31 cellular contexts compared by ENCODE assay signal in genomic region chr9:130339306-130339705, GRCh38.
"Had no signal": no experiment of that assay in that cellular context is flagged by ENCODE, and none has a peak within 500 bp of the region (broad histone marks: within the 10 kb centered on the region; RNA-seq: fewer than 3 reads in every experiment).

No MANE protein-coding gene starts in this region.

- H3K27me3 ChIP-seq: ascending aorta, cardiac muscle cell had no signal

- H3K36me3 ChIP-seq: ascending aorta, cardiac muscle cell had no signal

- DNase-seq: activated B cell treated with CpG ODN at 0.5 μM for 24 hours; activated CD4-positive, alpha-beta memory T cell treated with anti-CD3 and anti-CD28 coated beads for 36 hours; activated CD4-positive, alpha-beta T cell treated with anti-CD3 and anti-CD28 coated beads for 4 hours; activated CD4-positive, alpha-beta T cell treated with anti-CD3 and anti-CD28 coated beads, Interleukin-2, amount 10 ng/mL, durations not matched to agents 24 days and 14 days; activated CD4-positive, alpha-beta T cell treated with anti-CD3 and anti-CD28 coated beads, Interleukin-2, amount 50 U/mL, for 1 hour; activated CD4-positive, alpha-beta T cell treated with anti-CD3 and anti-CD28 coated beads, Interleukin-2, amount 50 U/mL, for 4 hours; activated CD4-positive, CD25-positive, alpha-beta regulatory T cell treated with anti-CD3 and anti-CD28 coated beads, Interleukin-2, amount 50 U/mL, for 72 hours; activated CD8-positive, alpha-beta memory T cell treated with anti-CD3 and anti-CD28 coated beads, Interleukin-2, amount 50 U/mL, for 4 hours; activated CD8-positive, alpha-beta T cell treated with anti-CD3 and anti-CD28 coated beads for 36 hours; activated effector memory CD4-positive, alpha-beta T cell treated with anti-CD3 and anti-CD28 coated beads, Interleukin-2, amount 50 U/mL, for 16 hours; activated gamma-delta T cell treated with Interleukin-2 at 50 U/mL for 16 hours; activated naive CD4-positive, alpha-beta T cell; activated naive CD4-positive, alpha-beta T cell treated with anti-CD3 and anti-CD28 coated beads, Interleukin-2, amount 10 ng/mL, durations not matched to agents 7 days and 5 days; activated naive CD8-positive, alpha-beta T cell treated with anti-CD3 and anti-CD28 coated beads, Interleukin-2, amount 10 ng/mL, durations not matched to agents 7 days and 5 days; activated naive CD8-positive, alpha-beta T cell treated with anti-CD3 and anti-CD28 coated beads, Interleukin-2, amount 50 U/mL, for 24 hours; activated T-cell treated with anti-CD3 and anti-CD28 coated beads for 4 hours; activated T-cell treated with anti-CD3 and anti-CD28 coated beads, Interleukin-2, amount 50 U/mL, for 1 hour; activated T-cell treated with anti-CD3 and anti-CD28 coated beads, Interleukin-2, amount 50 U/mL, for 4 hours; activated T-cell treated with anti-CD3 and anti-CD28 coated beads, Interleukin-2, amount 50 U/mL, for 72 hours; amygdala; anterior cingulate cortex; caudate nucleus; cerebellar nuclear complex; T-helper 2 cell; T-helper 9 cell had no signal

- H3K27ac ChIP-seq: ascending aorta, cardiac muscle cell, VCaP had no signal

- FAIRE-seq: bronchial epithelial cell, TTC549 had no signal

- H3K9me3 ChIP-seq: ascending aorta had no signal

- ATAC-seq: activated CD8-positive, alpha-beta T cell treated with anti-CD3 and anti-CD28 coated beads for 36 hours; activated naive CD8-positive, alpha-beta T cell treated with anti-CD3 and anti-CD28 coated beads, Interleukin-2, amount 50 U/mL, for 24 hours; activated T-cell treated with anti-CD3 and anti-CD28 coated beads, Interleukin-2, amount 50 U/mL, for 4 hours; activated T-cell treated with anti-CD3 and anti-CD28 coated beads, Interleukin-2, amount 50 U/mL, for 72 hours; activated T-helper 17 cell treated with anti-CD3 and anti-CD28 coated beads, Interleukin-2, amount 50 U/mL, for 72 hours had no signal

- H3K4me1 ChIP-seq: ascending aorta had no signal

- H3K4me3 ChIP-seq: ascending aorta, cardiac muscle cell had no signal
